Comparison of ENCODE assay signal across 13 cellular contexts in genomic region chr1:25278790-25279189, GRCh38. TPM values are rescaled to one million over a fixed set of nuclear protein-coding genes. Genes with fewer than 3 reads are reported as not detected.
"Had no signal": no experiment of that assay in that cellular context is flagged by ENCODE, and none has a peak within 500 bp of the region (broad histone marks: within the 10 kb centered on the region; RNA-seq: fewer than 3 reads in every experiment).

No MANE protein-coding gene starts in this region.

RNA-seq across cellular contexts. Expression of gene RHD, which starts 6.5 kb away (rescaled TPM):
- total RNA-seq: naive thymus-derived CD8-positive, alpha-beta T cell; natural killer cell treated with Interleukin-12 subunit alpha and Interleukin-12 subunit beta and Interleukin-15 and Interleukin-18, amount 100 ng/mL, for 72 hours; omental fat pad; osteocyte; pancreas; posterior vena cava; prostate gland; pulmonary artery endothelial cell; smooth muscle cell; suprapubic skin; transverse colon; upper lobe of right lung had no signal
- polyA plus RNA-seq: pancreas, smooth muscle cell, urinary bladder had no signal
